In genomic region chr7:124033093-124033806, GRCh38 we compare ENCODE assay signal across 1 cellular context.
TF ChIP-seq lines count a peak whose summit lies in the region.

No MANE protein-coding gene starts in this region.

TF ChIP-seq in SK-N-SH, 30 proteins besides CTCF, POLR2A, EP300 and RAD21 (continued from another document):
- TF ChIP-seq RXRA (IDR thresholded peaks at IDR 0.05; ENCODE audit: borderline replicate concordance, low read depth), result no peak
- TF ChIP-seq SMC3 (IDR thresholded peaks at IDR 0.05; ENCODE audit: low read depth, low read length), result peak; percentile 3; the same call in 1 of the 2 replicates
